ENCODE assay signal across 24 cellular contexts in the genomic region with DNA sequence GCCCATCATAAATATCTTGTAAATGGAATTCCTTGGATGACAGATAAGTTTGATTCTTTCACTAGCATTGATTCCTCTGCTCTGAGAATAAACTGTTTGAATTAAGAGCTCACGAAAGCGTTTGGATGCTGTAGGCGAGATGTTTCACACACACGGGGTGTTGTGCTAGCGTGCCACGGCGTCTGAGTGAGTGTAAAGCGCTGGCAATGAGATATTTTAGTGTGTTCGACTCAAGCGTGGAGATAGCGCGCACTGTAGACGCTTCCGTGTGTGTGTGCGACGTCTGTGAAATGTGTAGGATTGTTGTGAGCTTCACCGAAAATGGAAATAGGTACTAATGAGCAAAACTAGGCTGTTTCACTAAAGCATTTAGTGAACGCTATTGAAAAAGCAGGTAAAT. TPM values are rescaled to one million over a fixed set of nuclear protein-coding genes. Genes with fewer than 3 reads are reported as not detected.
"Had no signal": no experiment of that assay in that cellular context is flagged by ENCODE, and none has a peak within 500 bp of the region (broad histone marks: within the 10 kb centered on the region; RNA-seq: fewer than 3 reads in every experiment).

No MANE protein-coding gene starts in this region.

- H3K9me3 Mint-ChIP-seq: activated B cell treated with CpG ODN at 0.5 μM for 24 hours; activated CD4-positive, alpha-beta memory T cell treated with anti-CD3 and anti-CD28 coated beads for 36 hours; activated CD4-positive, alpha-beta T cell treated with anti-CD3 and anti-CD28 coated beads, Interleukin-2, amount 10 ng/mL, durations not matched to agents 7 days and 5 days; activated naive CD4-positive, alpha-beta T cell treated with anti-CD3 and anti-CD28 coated beads, Interleukin-2, amount 50 U/mL, for 72 hours; activated naive CD8-positive, alpha-beta T cell treated with anti-CD3 and anti-CD28 coated beads, Interleukin-2, amount 50 U/mL, for 24 hours; activated T-cell treated with anti-CD3 and anti-CD28 coated beads, Interleukin-2, amount 50 U/mL, for 4 hours; brain; T-helper 1 cell treated with Interleukin-12 subunit alpha and Interleukin-12 subunit beta and Interleukin-4 antibody, amounts not matched to agents 30 μg/mL and 1 μg/mL, for 36 hours had no signal

- H3K27ac ChIP-seq: cardiac muscle cell had no signal

- H3K27me3 Mint-ChIP-seq: activated B cell treated with CpG ODN at 0.5 μM for 24 hours; activated CD4-positive, alpha-beta memory T cell treated with anti-CD3 and anti-CD28 coated beads for 36 hours; activated CD4-positive, alpha-beta T cell treated with anti-CD3 and anti-CD28 coated beads, Interleukin-2, amount 10 ng/mL, durations not matched to agents 7 days and 5 days; activated naive CD8-positive, alpha-beta T cell treated with anti-CD3 and anti-CD28 coated beads, Interleukin-2, amount 50 U/mL, for 24 hours; brain had no signal

- H3K27ac Mint-ChIP-seq: activated CD4-positive, alpha-beta memory T cell treated with anti-CD3 and anti-CD28 coated beads for 36 hours; activated naive CD8-positive, alpha-beta T cell treated with anti-CD3 and anti-CD28 coated beads, Interleukin-2, amount 50 U/mL, for 24 hours; T-helper 1 cell treated with Interleukin-12 subunit alpha and Interleukin-12 subunit beta and Interleukin-4 antibody, amounts not matched to agents 30 μg/mL and 1 μg/mL, for 36 hours had no signal

- DNase-seq: activated B cell treated with CpG ODN at 0.5 μM for 24 hours; activated CD4-positive, alpha-beta memory T cell treated with anti-CD3 and anti-CD28 coated beads for 36 hours; activated CD4-positive, alpha-beta T cell treated with anti-CD3 and anti-CD28 coated beads for 1 hour; activated CD4-positive, alpha-beta T cell treated with anti-CD3 and anti-CD28 coated beads, Interleukin-2, amount 10 ng/mL, durations not matched to agents 7 days and 5 days; activated CD8-positive, alpha-beta memory T cell treated with anti-CD3 and anti-CD28 coated beads for 24 hours; activated effector memory CD4-positive, alpha-beta T cell treated with anti-CD3 and anti-CD28 coated beads, Interleukin-2, amount 50 U/mL, for 16 hours; activated naive CD4-positive, alpha-beta T cell treated with Interleukin-2 at 50 U/mL for 16 hours; activated naive CD8-positive, alpha-beta T cell treated with anti-CD3 and anti-CD28 coated beads, Interleukin-2, amount 50 U/mL, for 24 hours; activated T-cell treated with anti-CD3 and anti-CD28 coated beads, Interleukin-2, amount 50 U/mL, for 4 hours; amniotic stem cell; Karpas-422; NCI-H1105 treated with DMSO at 0.1 percent for 48 hours; NCI-H1436 treated with DMSO at 0.1 percent for 48 hours; NCI-H187; NCI-H2081; NCI-H446; NCI-H524; SHP77 treated with DMSO at 0.1 percent for 48 hours had no signal

- ATAC-seq: activated naive CD4-positive, alpha-beta T cell treated with anti-CD3 and anti-CD28 coated beads, Interleukin-2, amount 50 U/mL, for 72 hours; activated naive CD8-positive, alpha-beta T cell treated with anti-CD3 and anti-CD28 coated beads, Interleukin-2, amount 50 U/mL, for 24 hours; activated T-cell treated with anti-CD3 and anti-CD28 coated beads, Interleukin-2, amount 50 U/mL, for 4 hours had no signal

- H3K4me3 Mint-ChIP-seq: activated B cell treated with CpG ODN at 0.5 μM for 24 hours; activated CD4-positive, alpha-beta memory T cell treated with anti-CD3 and anti-CD28 coated beads for 36 hours; activated CD4-positive, alpha-beta T cell treated with anti-CD3 and anti-CD28 coated beads, Interleukin-2, amount 10 ng/mL, durations not matched to agents 7 days and 5 days; activated naive CD8-positive, alpha-beta T cell treated with anti-CD3 and anti-CD28 coated beads, Interleukin-2, amount 50 U/mL, for 24 hours; activated T-cell treated with anti-CD3 and anti-CD28 coated beads, Interleukin-2, amount 50 U/mL, for 4 hours; T-helper 1 cell treated with Interleukin-12 subunit alpha and Interleukin-12 subunit beta and Interleukin-4 antibody, amounts not matched to agents 30 μg/mL and 1 μg/mL, for 36 hours had no signal

- H3K27me3 ChIP-seq: cardiac muscle cell had no signal

- H3K36me3 Mint-ChIP-seq: activated naive CD4-positive, alpha-beta T cell treated with anti-CD3 and anti-CD28 coated beads, Interleukin-2, amount 50 U/mL, for 72 hours had no signal

- H3K4me1 Mint-ChIP-seq: activated CD4-positive, alpha-beta T cell treated with anti-CD3 and anti-CD28 coated beads, Interleukin-2, amount 10 ng/mL, durations not matched to agents 7 days and 5 days had no signal

- FAIRE-seq: astrocyte had no signal

- H3K4me3 ChIP-seq: cardiac muscle cell had no signal

RNA-seq across cellular contexts. Expression of gene HRH3, which starts 53.3 kb away (rescaled TPM):
- total RNA-seq: activated B cell treated with CpG ODN at 0.5 μM for 24 hours; activated CD4-positive, alpha-beta memory T cell treated with anti-CD3 and anti-CD28 coated beads for 36 hours; activated CD4-positive, alpha-beta T cell treated with anti-CD3 and anti-CD28 coated beads, Interleukin-2, amount 10 ng/mL, durations not matched to agents 7 days and 5 days; activated naive CD4-positive, alpha-beta T cell treated with anti-CD3 and anti-CD28 coated beads, Interleukin-2, amount 50 U/mL, for 72 hours; activated T-cell treated with anti-CD3 and anti-CD28 coated beads, Interleukin-2, amount 50 U/mL, for 4 hours; cardiac muscle cell; SK-MEL-5 had no signal
- polyA plus RNA-seq: cardiac muscle cell had no signal
